In the genomic region with DNA sequence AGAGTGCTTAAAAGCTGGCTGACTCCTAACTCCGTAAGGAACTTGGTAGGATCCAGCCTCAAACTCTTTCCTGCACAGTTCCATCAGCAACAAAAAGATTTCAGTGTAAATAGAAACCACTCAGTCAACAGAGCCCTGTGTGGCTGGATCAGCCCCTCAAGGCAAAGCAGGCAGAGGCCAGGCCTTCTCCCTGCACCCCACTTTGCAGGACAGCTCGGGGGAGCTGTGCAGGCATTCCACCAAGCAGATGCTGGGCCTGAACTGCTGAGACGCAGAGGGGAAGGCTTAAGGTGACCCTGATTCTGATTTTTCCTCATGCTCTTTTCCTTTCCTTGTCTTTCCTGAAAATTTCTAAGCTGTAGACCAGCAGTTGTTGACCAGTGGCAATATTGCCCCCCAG, we compare ENCODE assay signal across 16 cellular contexts.
A peak's percentile ranks its signal among the peaks of the same experiment; 100 is the strongest.
DNase-seq lines count a peak whose midpoint lies in the region; ATAC-seq, FAIRE-seq and TF ChIP-seq lines count a peak whose summit lies in the region.
"Had no signal": no experiment of that assay in that cellular context is flagged by ENCODE, and none has a peak within 500 bp of the region (broad histone marks: within the 10 kb centered on the region; RNA-seq: fewer than 3 reads in every experiment).

No MANE protein-coding gene starts in this region.

- H3K27ac Mint-ChIP-seq in T-helper 1 cell treated with Interleukin-12 subunit alpha and Interleukin-12 subunit beta and Interleukin-4 antibody, amounts not matched to agents 30 μg/mL and 1 μg/mL, for 36 hours: peak overlapping the region; percentile 55
- H3K27ac Mint-ChIP-seq in mesothelial cell of epicardium: peak overlapping the region; percentile 56

- no peaks in the 10 kb centered on the region for H3K27me3 Mint-ChIP-seq in T-helper 1 cell treated with Interleukin-12 subunit alpha and Interleukin-12 subunit beta and Interleukin-4 antibody, amounts not matched to agents 30 μg/mL and 1 μg/mL, for 36 hours (ENCODE audit: low read depth)
- H3K27me3 Mint-ChIP-seq in mesothelial cell of epicardium (ENCODE audit: low read depth): no peaks in the 10 kb centered on the region

- H3K36me3 ChIP-seq in heart right ventricle (peaks cover 0 to 25% (median 0%) of the 10 kb centered on the region in 9 donors), tibial nerve (peaks cover 0 to 17% (median 0%) of the 10 kb centered on the region in 3 donors)

- DNase-seq in T-helper 1 cell: no peak
- no peak for DNase-seq in right cardiac atrium
- no peak for DNase-seq in heart right ventricle
- DNase-seq in mesothelial cell of epicardium (ENCODE audit: low spot score in 2 of 2, unreplicated experiment in 2 of 2): no peak
- DNase-seq in tibial nerve (ENCODE audit: low spot score in 2 of 2): no peak
- DNase-seq in NCI-H2107 (lab: John Stamatoyannopoulos, UW): no peak
- no peak for DNase-seq in RCC 7860 (ENCODE audit: low spot score)
- DNase-seq: CD8-positive, alpha-beta memory T cell; GF-D8; GOT3; NCI-H1436 treated with DMSO at 0.1 percent for 48 hours; NCI-H2081; NCI-H526 treated with DMSO at 0.1 percent for 48 hours; OCI-M1 had no signal

- 58% methylated on average over 3 of the region's 3 CpGs for WGBS in right cardiac atrium
- 59 to 73% methylated on average over 3 of the region's 3 CpGs for WGBS in heart right ventricle, 2 donors
- 40 to 42% methylated on average over 3 of the region's 3 CpGs for WGBS in tibial nerve, 2 donors

- no peaks in the 10 kb centered on the region for H3K27me3 ChIP-seq in right cardiac atrium (ENCODE audit: control insufficient read depth, insufficient read depth)
- no peaks in the 10 kb centered on the region for H3K27me3 ChIP-seq in heart right ventricle
- no peaks in the 10 kb centered on the region for H3K27me3 ChIP-seq in tibial nerve

- H3K36me3 Mint-ChIP-seq in T-helper 1 cell treated with Interleukin-12 subunit alpha and Interleukin-12 subunit beta and Interleukin-4 antibody, amounts not matched to agents 30 μg/mL and 1 μg/mL, for 36 hours (ENCODE audit: low read depth): peaks cover 60% of the 10 kb centered on the region
- peaks cover 30% of the 10 kb centered on the region for H3K36me3 Mint-ChIP-seq in mesothelial cell of epicardium

- H3K4me3 Mint-ChIP-seq in T-helper 1 cell treated with Interleukin-12 subunit alpha and Interleukin-12 subunit beta and Interleukin-4 antibody, amounts not matched to agents 30 μg/mL and 1 μg/mL, for 36 hours: no peak overlapping the region
- H3K4me3 Mint-ChIP-seq in mesothelial cell of epicardium: no peak overlapping the region
- H3K4me3 Mint-ChIP-seq: CD8-positive, alpha-beta memory T cell had no signal

- ATAC-seq in right cardiac atrium: no peak
- ATAC-seq in heart right ventricle: no peak

- H3K4me1 ChIP-seq in right cardiac atrium (ENCODE audit: control insufficient read depth, insufficient read depth, low read length) (peaks cover 7% of the 10 kb centered on the region), heart right ventricle (peaks cover 13 to 56% (median 35%) of the 10 kb centered on the region in 9 donors), tibial nerve (peaks cover 0 to 51% (median 18%) of the 10 kb centered on the region in 4 donors)

- intact Hi-C loops in right cardiac atrium (cut with DNase I) (loop anchor here in 1 of 4 donors (10.0 kb wide), 1 partner anchor 114 kb away; no protein-coding TSS in a partner anchor), heart right ventricle (cut with DNase I) (loop anchor here in 1 of 10 donors (10.0 kb wide), 1 partner anchor 114 kb away; no protein-coding TSS in a partner anchor)

- H3K27ac ChIP-seq in right cardiac atrium (ENCODE audit: low read length) (peak overlapping the region; percentile 14), heart right ventricle (peak overlapping the region in 4 of 10 donors; percentile 5 to 43 (median 18)), tibial nerve (peak overlapping the region in 3 of 4 donors; percentile 42 to 78 (median 68))
- H3K27ac ChIP-seq: 22Rv1 had no signal

- H3K9me3 ChIP-seq in right cardiac atrium (ENCODE audit: control insufficient read depth, low read length) (no peaks in the 10 kb centered on the region), heart right ventricle (no peaks in the 10 kb centered on the region), tibial nerve (no peaks in the 10 kb centered on the region)

- peaks cover 3% of the 10 kb centered on the region for H3K9me3 Mint-ChIP-seq in T-helper 1 cell treated with Interleukin-12 subunit alpha and Interleukin-12 subunit beta and Interleukin-4 antibody, amounts not matched to agents 30 μg/mL and 1 μg/mL, for 36 hours
- H3K9me3 Mint-ChIP-seq in mesothelial cell of epicardium: peaks cover 11% of the 10 kb centered on the region
- H3K9me3 Mint-ChIP-seq: CD8-positive, alpha-beta memory T cell had no signal

- no peak for TF ChIP-seq EP300 in tibial nerve (IDR thresholded peaks at IDR 0.05)

- TF ChIP-seq POLR2A in tibial nerve (IDR thresholded peaks at IDR 0.05): no peak

- H3K4me1 Mint-ChIP-seq in T-helper 1 cell treated with Interleukin-12 subunit alpha and Interleukin-12 subunit beta and Interleukin-4 antibody, amounts not matched to agents 30 μg/mL and 1 μg/mL, for 36 hours (ENCODE audit: low read depth): peaks cover 30% of the 10 kb centered on the region
- peaks cover 28% of the 10 kb centered on the region for H3K4me1 Mint-ChIP-seq in mesothelial cell of epicardium

- TF ChIP-seq CTCF in heart right ventricle (IDR thresholded peaks at IDR 0.05) (no peak), mesothelial cell of epicardium (IDR thresholded peaks at IDR 0.05; ENCODE audit: unreplicated experiment) (no peak), tibial nerve (IDR thresholded peaks at IDR 0.05) (no peak)

- no peak for FAIRE-seq in RCC 7860 (lab: Jason Lieb, UNC)

- H3K4me3 ChIP-seq in right cardiac atrium (ENCODE audit: low read length) (no peak overlapping the region), heart right ventricle (no peak overlapping the region), tibial nerve (no peak overlapping the region)
